Comparison of ENCODE assay signal across 32 cellular contexts in the genomic region with DNA sequence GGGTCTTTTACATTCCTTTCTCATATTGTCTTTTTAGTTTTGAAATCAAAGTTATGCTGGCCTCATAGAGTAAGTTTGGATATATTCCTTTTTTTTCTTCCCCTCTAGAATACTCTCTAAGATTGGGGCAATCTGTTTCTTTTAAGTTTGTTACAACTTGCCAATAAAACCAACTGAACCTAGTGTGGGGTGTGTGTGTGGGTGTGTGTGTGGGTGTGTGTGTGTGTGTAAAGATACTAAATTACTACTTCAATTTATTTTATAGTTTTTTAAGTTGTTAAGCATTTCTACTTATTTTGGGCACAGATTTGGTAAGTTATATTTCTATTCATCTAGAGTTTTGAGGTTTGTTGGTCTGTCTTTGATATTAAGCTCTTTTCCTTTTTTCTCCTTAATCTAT.
"Had no signal": no experiment of that assay in that cellular context is flagged by ENCODE, and none has a peak within 500 bp of the region (broad histone marks: within the 10 kb centered on the region; RNA-seq: fewer than 3 reads in every experiment).

No MANE protein-coding gene starts in this region.

- H3K27me3 ChIP-seq: ascending aorta, body of pancreas, brain microvascular endothelial cell, breast epithelium had no signal

- H3K27ac ChIP-seq: adrenal gland, ascending aorta, body of pancreas, brain microvascular endothelial cell, breast epithelium, cardiac muscle cell had no signal

- ATAC-seq: activated naive CD4-positive, alpha-beta T cell treated with anti-CD3 and anti-CD28 coated beads, Interleukin-2, amount 50 U/mL, for 72 hours; activated naive CD8-positive, alpha-beta T cell treated with anti-CD3 and anti-CD28 coated beads, Interleukin-2, amount 50 U/mL, for 24 hours; activated T-cell treated with anti-CD3 and anti-CD28 coated beads, Interleukin-2, amount 50 U/mL, for 4 hours; activated T-cell treated with anti-CD3 and anti-CD28 coated beads, Interleukin-2, amount 50 U/mL, for 72 hours; activated T-helper 17 cell treated with anti-CD3 and anti-CD28 coated beads, Interleukin-2, amount 50 U/mL, for 72 hours; body of pancreas had no signal

- FAIRE-seq: astrocyte, bronchial epithelial cell had no signal

- H3K9me3 ChIP-seq: adrenal gland, ascending aorta, body of pancreas, breast epithelium had no signal

- H3K36me3 ChIP-seq: adrenal gland, ascending aorta, brain microvascular endothelial cell, breast epithelium, cardiac muscle cell had no signal

- DNase-seq: activated effector memory CD4-positive, alpha-beta T cell treated with anti-CD3 and anti-CD28 coated beads, Interleukin-2, amount 50 U/mL, for 16 hours; activated effector memory CD4-positive, alpha-beta T cell treated with Interleukin-2 at 50 U/mL for 16 hours; activated gamma-delta T cell; activated gamma-delta T cell treated with Interleukin-2 at 50 U/mL for 16 hours; activated naive CD4-positive, alpha-beta T cell; activated naive CD4-positive, alpha-beta T cell treated with anti-CD3 and anti-CD28 coated beads for 36 hours; activated naive CD4-positive, alpha-beta T cell treated with anti-CD3 and anti-CD28 coated beads, Interleukin-2, amount 10 ng/mL, durations not matched to agents 7 days and 5 days; activated naive CD4-positive, alpha-beta T cell treated with anti-CD3 and anti-CD28 coated beads, Interleukin-2, amount 50 U/mL, for 16 hours; activated naive CD4-positive, alpha-beta T cell treated with Interleukin-2 at 50 U/mL for 16 hours; activated naive CD8-positive, alpha-beta T cell treated with anti-CD3 and anti-CD28 coated beads for 36 hours; activated naive CD8-positive, alpha-beta T cell treated with anti-CD3 and anti-CD28 coated beads, Interleukin-2, amount 10 ng/mL, durations not matched to agents 7 days and 5 days; activated naive CD8-positive, alpha-beta T cell treated with anti-CD3 and anti-CD28 coated beads, Interleukin-2, amount 50 U/mL, for 24 hours; activated T-cell treated with anti-CD3 and anti-CD28 coated beads, Interleukin-2, amount 50 U/mL, for 24 hours; activated T-cell treated with anti-CD3 and anti-CD28 coated beads, Interleukin-2, amount 50 U/mL, for 4 hours; activated T-cell treated with anti-CD3 and anti-CD28 coated beads, Interleukin-2, amount 50 U/mL, for 72 hours; adrenal gland; amniotic stem cell; amygdala; anterior cingulate cortex; aorta; body of pancreas; brain microvascular endothelial cell; caudate nucleus; central memory CD4-positive, alpha-beta T cell; cerebellar nuclear complex had no signal

- H3K4me3 ChIP-seq: adrenal gland, ascending aorta, body of pancreas, breast epithelium, cardiac muscle cell had no signal

- H3K4me1 ChIP-seq: adrenal gland, ascending aorta, body of pancreas, breast epithelium had no signal
